In genomic region chr5:179378441-179379271, GRCh38 we compare ENCODE assay signal across 19 cellular contexts. TPM values are rescaled to one million over a fixed set of nuclear protein-coding genes. Genes with fewer than 3 reads are reported as not detected.
DNase-seq lines count a peak whose midpoint lies in the region; ATAC-seq, FAIRE-seq and TF ChIP-seq lines count a peak whose summit lies in the region.
"Had no signal": no experiment of that assay in that cellular context is flagged by ENCODE, and none has a peak within 500 bp of the region (broad histone marks: within the 10 kb centered on the region; RNA-seq: fewer than 3 reads in every experiment).

No MANE protein-coding gene starts in this region.

- H3K9ac ChIP-seq in kidney (ENCODE audit: low read length in 2 of 2) = no peak overlapping the region

- no peak overlapping the region for H3K4me3 ChIP-seq in astrocyte of the spinal cord (ENCODE audit: low read depth, low read length)
- H3K4me3 ChIP-seq in kidney (ENCODE audit: low read length in 2 of 2) = no peak overlapping the region
- H3K4me3 ChIP-seq in BE2C (ENCODE audit: low read depth, low read length) = no peak overlapping the region
- H3K4me3 ChIP-seq: lower lobe of right lung had no signal

- H3K27me3 Mint-ChIP-seq in T-helper 17 cell = no peaks in the 10 kb centered on the region
- H3K27me3 Mint-ChIP-seq: stimulated activated naive CD8-positive, alpha-beta T cell treated with anti-CD3 and anti-CD28 coated beads, Interleukin-15, Interleukin-2, amounts not matched to agents 100 ng/mL and 50 ng/mL, for 24 hours had no signal

- no peak for FAIRE-seq in kidney (lab: Jason Lieb, UNC)

- no peak overlapping the region for H3K27ac Mint-ChIP-seq in T-helper 17 cell
- H3K27ac Mint-ChIP-seq: CD8-positive, alpha-beta T cell; progenitor cell of endocrine pancreas; stimulated activated naive CD8-positive, alpha-beta T cell treated with anti-CD3 and anti-CD28 coated beads, Interleukin-15, Interleukin-2, amounts not matched to agents 100 ng/mL and 50 ng/mL, for 24 hours; WTC11 had no signal

- no peaks in the 10 kb centered on the region for H3K9me3 ChIP-seq in kidney (ENCODE audit: control insufficient read depth in 1 of 2, low read length in 2 of 2)
- H3K9me3 ChIP-seq in T-helper 17 cell (ENCODE audit: control insufficient read depth, low read length, poor library complexity, severe bottlenecking) = no peaks in the 10 kb centered on the region
- no peaks in the 10 kb centered on the region for H3K9me3 ChIP-seq in BE2C
- H3K9me3 ChIP-seq: lower lobe of right lung had no signal

- TF ChIP-seq CTCF in astrocyte of the spinal cord (IDR thresholded peaks at IDR 0.05; ENCODE audit: low read depth, low read length) (no peak), kidney (IDR thresholded peaks at IDR 0.05; ENCODE audit: borderline replicate concordance, extremely low read depth, insufficient read depth) (no peak), BE2C (IDR thresholded peaks at IDR 0.05; ENCODE audit: low read depth, low read length) (no peak)

- H3K4me1 ChIP-seq in kidney (ENCODE audit: control insufficient read depth in 1 of 2, insufficient read depth in 1 of 2, low read depth in 1 of 2, low read length in 2 of 2) (peaks cover 0 to 4% of the 10 kb centered on the region in 2 donors), BE2C (no peaks in the 10 kb centered on the region)
- H3K4me1 ChIP-seq: lower lobe of right lung had no signal

- no peaks in the 10 kb centered on the region for H3K27me3 ChIP-seq in BE2C

- intact Hi-C loops in kidney (cut with DNase I) = no loop called here

- no peak overlapping the region for H3K4me3 Mint-ChIP-seq in T-helper 17 cell
- H3K4me3 Mint-ChIP-seq: CD8-positive, alpha-beta T cell; stimulated activated naive CD8-positive, alpha-beta T cell treated with anti-CD3 and anti-CD28 coated beads, Interleukin-15, Interleukin-2, amounts not matched to agents 100 ng/mL and 50 ng/mL, for 24 hours; WTC11 had no signal

- DNase-seq in GM04504 (ENCODE audit: low read depth) (peak; percentile 13), astrocyte of the spinal cord (ENCODE audit: low read depth, low spot score) (peak; percentile 22), kidney (peak; percentile 67), smooth muscle cell of the brain vasculature (ENCODE audit: low read depth, low spot score) (peak; percentile 33), T-helper 17 cell (no peak), BE2C (no peak)
- DNase-seq: activated T-cell treated with anti-CD3 and anti-CD28 coated beads, Interleukin-2, amount 50 U/mL, for 1 hour; hippocampal formation; lower lobe of right lung; NCI-H1417 treated with DMSO at 0.1 percent for 48 hours; NCI-H526; SIG-M5; stimulated activated CD4-positive, alpha-beta T cell treated with anti-CD3 and anti-CD28 coated beads, Interleukin-4, amount 100 ng/mL, for 4 hours had no signal

- no peaks in the 10 kb centered on the region for H3K36me3 ChIP-seq in kidney (ENCODE audit: control insufficient read depth in 1 of 2, insufficient read depth in 2 of 2, low read length in 2 of 2)
- H3K36me3 ChIP-seq in BE2C = no peaks in the 10 kb centered on the region
- H3K36me3 ChIP-seq: lower lobe of right lung had no signal

- in situ Hi-C loops in astrocyte of the spinal cord (cut with HindIII; ENCODE audit: low sequenced_read_pairs) = no loop called here

- H3K27ac ChIP-seq in kidney (ENCODE audit: low read depth in 2 of 2, low read length in 2 of 2) = peak overlapping the region; percentile 22 to 72
- H3K27ac ChIP-seq: lower lobe of right lung had no signal

- H3K4me1 Mint-ChIP-seq in T-helper 17 cell = peaks cover 2% of the 10 kb centered on the region
- H3K4me1 Mint-ChIP-seq: WTC11 had no signal

- ATAC-seq in T-helper 17 cell (no peak), GM19463 (IDR thresholded peaks at IDR 0.05; ENCODE audit: unreplicated experiment) (no peak), HG02623 (IDR thresholded peaks at IDR 0.05; ENCODE audit: unreplicated experiment) (no peak)
- ATAC-seq: CD8-positive, alpha-beta T cell; lower lobe of right lung; WTC11 had no signal

- no peaks in the 10 kb centered on the region for H3K36me3 Mint-ChIP-seq in T-helper 17 cell (ENCODE audit: low read depth)
- H3K36me3 Mint-ChIP-seq: CD8-positive, alpha-beta T cell; WTC11 had no signal

RNA-seq across cellular contexts. Expression of gene ADAMTS2, which starts 33.4 kb away (rescaled TPM):
- total RNA-seq in kidney (13.6 TPM), T-helper 17 cell (not detected)
- polyA plus RNA-seq in kidney (ENCODE audit: insufficient read depth, low read depth, low replicate concordance) = 2.0 TPM
- 0.49 TPM for polyA plus RNA-seq in BE2C (2012; ENCODE audit: insufficient read depth, insufficient read length, low read depth)
- total RNA-seq: CD8-positive, alpha-beta T cell had no signal

Comparison
In these comparisons a context has a peak if more than half of its experiments do, and no peak if none do; other contexts are left out.
1. DNase-seq: peak in GM04504 (single experiment), astrocyte of the spinal cord (single experiment), kidney (single experiment) and smooth muscle cell of the brain vasculature (single experiment); none in T-helper 17 cell (0 of 3) and BE2C (single experiment).
2. RNA of gene ADAMTS2, which starts 33.4 kb away (total RNA-seq): 13.6 TPM in kidney (single experiment); not detected in T-helper 17 cell; every median in the first group is over 10 times any median in the second.